In the genomic region with DNA sequence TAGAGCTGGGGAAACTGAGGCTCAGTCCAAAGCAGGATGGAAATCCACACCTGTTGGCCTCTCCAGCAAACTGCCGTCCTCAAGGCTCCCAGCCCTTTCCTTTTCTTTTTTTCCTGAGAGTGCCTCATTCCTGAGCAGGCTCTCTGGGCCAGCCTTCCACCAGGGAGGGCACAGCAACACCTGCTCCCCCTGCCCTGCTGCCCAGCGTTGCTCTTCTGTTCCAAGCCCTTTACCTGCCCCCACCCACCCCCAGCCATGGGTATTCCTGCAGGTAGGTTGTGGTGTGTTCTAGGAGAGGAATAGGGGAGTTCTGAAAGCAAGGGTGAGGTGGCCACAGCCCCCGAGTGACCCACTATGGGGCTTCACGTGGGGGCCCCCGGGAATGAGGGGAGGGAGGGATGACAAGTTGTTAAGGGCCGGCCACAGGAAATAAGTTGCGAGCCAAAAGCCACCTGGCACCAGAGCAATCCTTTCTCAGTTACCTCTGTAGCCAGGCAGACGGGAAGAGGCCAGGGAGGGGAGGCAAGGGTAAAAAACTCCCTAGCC, we compare ENCODE assay signal across 15 cellular contexts. TPM values are rescaled to one million over a fixed set of nuclear protein-coding genes. Genes with fewer than 3 reads are reported as not detected.
DNase-seq lines count a peak whose midpoint lies in the region; ATAC-seq and TF ChIP-seq lines count a peak whose summit lies in the region.
"Had no signal": no experiment of that assay in that cellular context is flagged by ENCODE, and none has a peak within 500 bp of the region (broad histone marks: within the 10 kb centered on the region; RNA-seq: fewer than 3 reads in every experiment).

No MANE protein-coding gene starts in this region.

- 61 to 77% (median 69%) methylated on average over 8 of the region's 8 CpGs for WGBS in heart left ventricle, 4 donors

- H3K36me3 ChIP-seq in heart left ventricle (peaks cover 0 to 87% (median 63%) of the 10 kb centered on the region in 9 donors), upper lobe of right lung (peaks cover 52% of the 10 kb centered on the region), WERI-Rb-1 (no peaks in the 10 kb centered on the region)

- H3K4me1 ChIP-seq in heart left ventricle (peaks cover 11 to 99% (median 39%) of the 10 kb centered on the region in 12 donors), upper lobe of right lung (peaks cover 84% of the 10 kb centered on the region)

- no peak for TF ChIP-seq POLR2A in heart left ventricle (IDR thresholded peaks at IDR 0.05)

- H3K9me3 ChIP-seq in heart left ventricle (no peaks in the 10 kb centered on the region), upper lobe of right lung (no peaks in the 10 kb centered on the region), WERI-Rb-1 (ENCODE audit: severe bottlenecking) (no peaks in the 10 kb centered on the region)
- H3K9me3 ChIP-seq: SK-N-SH had no signal

- H3K9me3 Mint-ChIP-seq in dendritic cell treated with granulocyte-macrophage colony-stimulating factor and Interleukin-4, amounts not matched to agents 40 ng/mL and 50 ng/mL, for 4 days, result no peaks in the 10 kb centered on the region
- no peaks in the 10 kb centered on the region for H3K9me3 Mint-ChIP-seq in naive B cell
- H3K9me3 Mint-ChIP-seq: neural crest cell had no signal

- no peak overlapping the region for H3K4me3 ChIP-seq in heart left ventricle
- no peak overlapping the region for H3K4me3 ChIP-seq in upper lobe of right lung
- H3K4me3 ChIP-seq in WERI-Rb-1 (ENCODE audit: low read depth, low read length), result no peak overlapping the region
- H3K4me3 ChIP-seq: coronary artery had no signal

- ATAC-seq in heart left ventricle (no peak), naive B cell (ENCODE audit: low read depth in 2 of 2) (no peak), upper lobe of right lung (no peak), GM19455 (IDR thresholded peaks at IDR 0.05; ENCODE audit: unreplicated experiment) (no peak)
- ATAC-seq: activated CD4-positive, CD25-positive, alpha-beta regulatory T cell treated with anti-CD3 and anti-CD28 coated beads, Interleukin-2, amount 50 U/mL, for 24 hours had no signal

- H3K4me1 Mint-ChIP-seq in dendritic cell treated with granulocyte-macrophage colony-stimulating factor and Interleukin-4, amounts not matched to agents 40 ng/mL and 50 ng/mL, for 4 days (ENCODE audit: low read depth), result peaks cover 95% of the 10 kb centered on the region
- H3K4me1 Mint-ChIP-seq in naive B cell, result peaks cover 61 to 92% (median 82%) of the 10 kb centered on the region in 3 donors

- intact Hi-C loops in heart left ventricle (cut with DNase I), result no loop called here
- intact Hi-C loops in cardiac septum (cut with DNase I), result no loop called here
- intact Hi-C loops in dendritic cell treated with granulocyte-macrophage colony-stimulating factor and Interleukin-4, amounts not matched to agents 40 ng/mL and 50 ng/mL, for 4 days (cut with micrococcal nuclease), result loop anchor here (2.0 kb wide), 1 partner anchor 17 kb away; no protein-coding TSS in a partner anchor
- intact Hi-C loops in upper lobe of right lung (cut with DNase I), result no loop called here

- peak overlapping the region; percentile 88 for H3K27ac Mint-ChIP-seq in dendritic cell treated with granulocyte-macrophage colony-stimulating factor and Interleukin-4, amounts not matched to agents 40 ng/mL and 50 ng/mL, for 4 days
- peak overlapping the region in 4 of 6 donors; percentile 75 to 94 (median 87) for H3K27ac Mint-ChIP-seq in naive B cell

- peaks cover 91% of the 10 kb centered on the region for H3K36me3 Mint-ChIP-seq in dendritic cell treated with granulocyte-macrophage colony-stimulating factor and Interleukin-4, amounts not matched to agents 40 ng/mL and 50 ng/mL, for 4 days (ENCODE audit: low read depth)
- H3K36me3 Mint-ChIP-seq in naive B cell, result peaks cover 0 to 7% of the 10 kb centered on the region in 2 donors

- peak overlapping the region in 8 of 12 donors; percentile 8 to 96 (median 29) for H3K27ac ChIP-seq in heart left ventricle
- peak overlapping the region; percentile 69 for H3K27ac ChIP-seq in upper lobe of right lung
- H3K27ac ChIP-seq in WERI-Rb-1, result no peak overlapping the region

- no peak for TF ChIP-seq CTCF in heart left ventricle (IDR thresholded peaks at IDR 0.05)
- no peak for TF ChIP-seq CTCF in upper lobe of right lung (IDR thresholded peaks at IDR 0.05)
- no peak for TF ChIP-seq CTCF in WERI-Rb-1 (IDR thresholded peaks at IDR 0.05; ENCODE audit: low read depth, low read length)

- H3K4me3 Mint-ChIP-seq in dendritic cell treated with granulocyte-macrophage colony-stimulating factor and Interleukin-4, amounts not matched to agents 40 ng/mL and 50 ng/mL, for 4 days, result peak overlapping the region; percentile 18
- H3K4me3 Mint-ChIP-seq in naive B cell, result peak overlapping the region; percentile 48 to 88 (median 68)
- H3K4me3 Mint-ChIP-seq: neural crest cell had no signal

- no peaks in the 10 kb centered on the region for H3K27me3 Mint-ChIP-seq in dendritic cell treated with granulocyte-macrophage colony-stimulating factor and Interleukin-4, amounts not matched to agents 40 ng/mL and 50 ng/mL, for 4 days
- no peaks in the 10 kb centered on the region for H3K27me3 Mint-ChIP-seq in naive B cell

- DNase-seq in heart left ventricle (peak in 1 of 5 donors; percentile 54), cardiac septum (ENCODE audit: low spot score) (no peak), naive B cell (no peak), upper lobe of right lung (peak; percentile 57), WERI-Rb-1 (no peak), iPS-NIHi11 (ENCODE audit: low spot score) (no peak)
- DNase-seq: activated gamma-delta T cell; NCI-H2081; SK-N-SH; stimulated activated CD8-positive, alpha-beta memory T cell treated with anti-CD3 and anti-CD28 coated beads, Interleukin-4, amount 100 ng/mL, for 48 hours had no signal

- no peaks in the 10 kb centered on the region for H3K27me3 ChIP-seq in heart left ventricle
- no peaks in the 10 kb centered on the region for H3K27me3 ChIP-seq in upper lobe of right lung
- H3K27me3 ChIP-seq in WERI-Rb-1 (ENCODE audit: insufficient read depth, low read depth, severe bottlenecking), result no peaks in the 10 kb centered on the region

RNA-seq across cellular contexts. Expression of gene VSIR, which starts 19.3 kb away (rescaled TPM):
- 100 to 1,000 TPM in 1 of 9 donors, 10 to 100 TPM in 8; 32.6 to 103 (median 83.2) TPM for total RNA-seq in heart left ventricle
- polyA plus RNA-seq in heart left ventricle, result 100 to 1,000 TPM in 1 of 2 donors, 10 to 100 TPM in 1; 56.7 to 181 TPM
- 63.0 TPM for total RNA-seq in cardiac septum
- polyA plus RNA-seq in naive B cell (ENCODE audit: low read depth in 6 of 6), result 10 to 100 TPM; 59.8 to 84.3 (median 64.0) TPM
- 128 TPM for total RNA-seq in upper lobe of right lung
- total RNA-seq: neural crest cell had no signal

RNA-seq across cellular contexts. Expression of gene C10orf105, which starts 34.5 kb away (rescaled TPM):
- total RNA-seq in heart left ventricle (under 1 TPM in 3 of 9 donors, not detected in 6; 0.05 to 0.57 (median 0.13) TPM), cardiac septum (not detected), upper lobe of right lung (0.52 TPM)
- polyA plus RNA-seq in heart left ventricle (under 1 TPM; 0.03 to 0.08 TPM), naive B cell (ENCODE audit: low read depth in 6 of 6) (not detected)
- polyA plus RNA-seq: SK-N-SH had no signal
